ENCODE assay signal across 8 cellular contexts in the genomic region with DNA sequence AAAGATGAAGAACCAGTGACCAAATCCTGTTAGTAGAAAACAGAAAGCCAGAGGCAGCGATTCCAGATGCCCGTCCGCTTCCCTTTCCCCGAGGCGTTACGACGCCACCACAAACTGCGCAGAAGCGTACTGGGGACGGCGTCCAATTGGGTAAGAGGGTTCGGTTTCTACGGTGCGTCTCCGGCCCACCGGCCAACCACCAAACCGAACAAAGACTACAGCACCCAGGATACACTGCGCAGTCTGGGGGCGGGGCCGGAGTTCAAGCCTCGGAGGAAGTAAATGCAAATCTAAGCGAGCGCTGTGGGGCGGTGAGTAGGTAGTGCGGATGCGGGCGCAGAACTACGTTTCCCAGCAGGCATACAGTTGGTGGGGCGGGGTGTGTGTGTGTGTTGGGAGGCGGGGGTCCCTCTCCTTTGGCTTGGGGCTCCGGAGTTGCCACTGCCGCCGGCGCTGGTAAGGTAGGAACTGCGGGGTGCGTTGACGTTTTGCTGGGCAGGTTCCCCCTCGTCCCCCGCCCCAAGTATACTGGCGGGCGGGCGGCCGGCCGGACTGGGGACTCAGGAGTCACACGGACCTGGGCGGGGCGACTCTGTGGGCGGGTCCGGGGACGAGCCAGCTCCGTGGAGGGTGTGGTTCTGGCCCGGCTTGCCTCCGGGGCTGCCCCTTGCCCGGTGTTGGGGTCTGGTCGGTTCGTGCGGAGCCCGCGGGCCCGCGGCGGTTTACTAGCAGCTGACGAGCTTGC. TPM values are rescaled to one million over a fixed set of nuclear protein-coding genes. Genes with fewer than 3 reads are reported as not detected.
A peak's percentile ranks its signal among the peaks of the same experiment; 100 is the strongest.
DNase-seq lines count a peak whose midpoint lies in the region; ATAC-seq and FAIRE-seq lines count a peak whose summit lies in the region.

A gene with protein sequence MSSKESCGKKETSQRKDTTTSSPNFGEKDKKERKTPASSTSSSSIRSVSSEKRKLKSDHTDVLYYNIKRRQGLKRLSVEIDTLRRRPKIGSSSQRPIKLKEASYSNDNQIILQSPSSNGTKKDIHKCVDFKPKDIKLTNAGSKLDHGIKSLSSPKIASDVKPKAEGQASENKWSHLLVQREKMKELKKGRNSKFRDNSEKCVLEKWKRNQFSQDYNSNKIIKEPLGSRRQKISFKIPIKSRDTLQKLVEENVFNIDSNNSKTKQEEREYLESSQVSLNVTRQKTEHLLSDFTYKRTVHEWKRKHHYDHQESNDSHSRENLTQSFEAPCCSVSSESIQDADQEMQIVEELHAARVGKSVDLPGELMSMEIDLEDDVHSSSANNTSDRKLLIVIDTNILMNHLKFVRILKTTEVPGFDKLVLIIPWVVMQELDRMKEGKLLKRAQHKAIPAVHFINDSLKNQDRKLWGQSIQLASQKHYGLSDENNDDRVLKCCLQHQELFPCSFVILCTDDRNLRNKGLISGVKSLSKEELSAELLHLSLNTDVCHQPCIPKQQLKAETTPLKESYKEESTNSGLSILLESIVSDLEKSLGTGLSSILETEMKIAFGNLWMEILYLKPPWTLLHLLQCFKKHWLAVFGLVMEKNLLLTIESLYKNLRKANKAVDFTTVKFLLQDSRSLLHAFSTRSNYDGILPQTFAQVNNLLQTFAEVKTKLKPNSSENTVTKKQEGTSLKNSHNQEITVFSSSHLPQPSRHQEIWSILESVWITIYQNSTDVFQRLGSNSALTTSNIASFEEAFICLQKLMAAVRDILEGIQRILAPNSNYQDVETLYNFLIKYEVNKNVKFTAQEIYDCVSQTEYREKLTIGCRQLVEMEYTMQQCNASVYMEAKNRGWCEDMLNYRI (plus strand): TSS at position 314 of the 745 bp plus-strand sequence. CDS start 3,675 bp downstream, outside the sequence.
A gene with protein sequence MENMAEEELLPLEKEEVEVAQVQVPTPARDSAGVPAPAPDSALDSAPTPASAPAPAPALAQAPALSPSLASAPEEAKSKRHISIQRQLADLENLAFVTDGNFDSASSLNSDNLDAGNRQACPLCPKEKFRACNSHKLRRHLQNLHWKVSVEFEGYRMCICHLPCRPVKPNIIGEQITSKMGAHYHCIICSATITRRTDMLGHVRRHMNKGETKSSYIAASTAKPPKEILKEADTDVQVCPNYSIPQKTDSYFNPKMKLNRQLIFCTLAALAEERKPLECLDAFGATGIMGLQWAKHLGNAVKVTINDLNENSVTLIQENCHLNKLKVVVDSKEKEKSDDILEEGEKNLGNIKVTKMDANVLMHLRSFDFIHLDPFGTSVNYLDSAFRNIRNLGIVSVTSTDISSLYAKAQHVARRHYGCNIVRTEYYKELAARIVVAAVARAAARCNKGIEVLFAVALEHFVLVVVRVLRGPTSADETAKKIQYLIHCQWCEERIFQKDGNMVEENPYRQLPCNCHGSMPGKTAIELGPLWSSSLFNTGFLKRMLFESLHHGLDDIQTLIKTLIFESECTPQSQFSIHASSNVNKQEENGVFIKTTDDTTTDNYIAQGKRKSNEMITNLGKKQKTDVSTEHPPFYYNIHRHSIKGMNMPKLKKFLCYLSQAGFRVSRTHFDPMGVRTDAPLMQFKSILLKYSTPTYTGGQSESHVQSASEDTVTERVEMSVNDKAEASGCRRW (minus strand): TSS at position 100 of the 745 bp plus-strand sequence. CDS start 241 bp downstream, outside the sequence.

- DNase-seq in DMS79 (lab: John Stamatoyannopoulos, UW) (peak; percentile 99), RCC 7860 (ENCODE audit: low spot score) (peak; percentile 97), fibroblast of gingiva (ENCODE audit: low read depth) (peak; percentile 99), naive B cell (peak; percentile 99)
- DNase-seq in activated T-helper 1 cell treated with anti-CD3 and anti-CD28 coated beads, Interleukin-2, amount 50 U/mL, for 16 hours (ENCODE audit: low read depth in 1 of 2, low spot score in 1 of 2) = peak; percentile 95 to 97

- FAIRE-seq in RCC 7860 (lab: Jason Lieb, UNC) = peak; percentile 91

- peaks cover 0 to 8% of the 10 kb centered on the region in 2 donors for H3K36me3 Mint-ChIP-seq in naive B cell
- peaks cover 6% of the 10 kb centered on the region for H3K36me3 Mint-ChIP-seq in stimulated activated memory B cell treated with anti-CD40 and anti-IgM and Interleukin-4, amounts not matched to agents 10 μg/mL and 1 μg/mL and 100 μg/mL, for 72 hours

- no peaks in the 10 kb centered on the region for H3K9me3 ChIP-seq in KOPT-K1 (ENCODE audit: insufficient read depth, low read length, poor library complexity, severe bottlenecking)

- H3K4me3 Mint-ChIP-seq in naive B cell = peak within 1 kb of the TSS; percentile 92 to 100 (median 99)
- H3K4me3 Mint-ChIP-seq in stimulated activated memory B cell treated with anti-CD40 and anti-IgM and Interleukin-4, amounts not matched to agents 10 μg/mL and 1 μg/mL and 100 μg/mL, for 72 hours = peak within 1 kb of the TSS; percentile 86

- H3K27ac ChIP-seq in KOPT-K1 (ENCODE audit: low read depth, low read length, poor library complexity, severe bottlenecking) = peak within 1 kb of the TSS; percentile 77

- peak within 1 kb of the TSS; percentile 99 to 100 (median 100) for H3K27ac Mint-ChIP-seq in naive B cell
- peak within 1 kb of the TSS; percentile 94 for H3K27ac Mint-ChIP-seq in stimulated activated memory B cell treated with anti-CD40 and anti-IgM and Interleukin-4, amounts not matched to agents 10 μg/mL and 1 μg/mL and 100 μg/mL, for 72 hours

- ATAC-seq in GM21786 (IDR thresholded peaks at IDR 0.05; ENCODE audit: unreplicated experiment) (peak; percentile 90), naive B cell (ENCODE audit: low read depth in 2 of 2) (peak; percentile 77 to 79)
- ATAC-seq in stimulated activated memory B cell treated with anti-CD40 and anti-IgM and Interleukin-4, amounts not matched to agents 10 μg/mL and 1 μg/mL and 100 μg/mL, for 72 hours = peak; percentile 97

- no peaks in the 10 kb centered on the region for H3K9me3 Mint-ChIP-seq in naive B cell
- no peaks in the 10 kb centered on the region for H3K9me3 Mint-ChIP-seq in stimulated activated memory B cell treated with anti-CD40 and anti-IgM and Interleukin-4, amounts not matched to agents 10 μg/mL and 1 μg/mL and 100 μg/mL, for 72 hours

- H3K27me3 Mint-ChIP-seq in naive B cell = no peaks in the 10 kb centered on the region
- H3K27me3 Mint-ChIP-seq in stimulated activated memory B cell treated with anti-CD40 and anti-IgM and Interleukin-4, amounts not matched to agents 10 μg/mL and 1 μg/mL and 100 μg/mL, for 72 hours = no peaks in the 10 kb centered on the region

- peaks cover 25 to 45% (median 36%) of the 10 kb centered on the region in 3 donors for H3K4me1 Mint-ChIP-seq in naive B cell
- H3K4me1 Mint-ChIP-seq in stimulated activated memory B cell treated with anti-CD40 and anti-IgM and Interleukin-4, amounts not matched to agents 10 μg/mL and 1 μg/mL and 100 μg/mL, for 72 hours = peaks cover 41% of the 10 kb centered on the region

- H3K36me3 ChIP-seq in KOPT-K1 (ENCODE audit: insufficient read depth, low read length) = no peaks in the 10 kb centered on the region

RNA-seq across cellular contexts. Expression of the first gene that starts in this region (rescaled TPM):
- 1 to 10 TPM; 4.0 to 6.8 (median 5.3) TPM for polyA plus RNA-seq in naive B cell (ENCODE audit: low read depth in 6 of 6)

RNA-seq across cellular contexts. Expression of the second gene that starts in this region (rescaled TPM):
- polyA plus RNA-seq in naive B cell (ENCODE audit: low read depth in 6 of 6) = 10 to 100 TPM; 15.6 to 31.8 (median 22.9) TPM

Comparison
In these comparisons a context has a peak if more than half of its experiments do, and no peak if none do; other contexts are left out.
1. Peak in every context shown above with its lines: DNase-seq, ATAC-seq and H3K27ac ChIP-seq.